8 cellular contexts compared by ENCODE assay signal in the genomic region with DNA sequence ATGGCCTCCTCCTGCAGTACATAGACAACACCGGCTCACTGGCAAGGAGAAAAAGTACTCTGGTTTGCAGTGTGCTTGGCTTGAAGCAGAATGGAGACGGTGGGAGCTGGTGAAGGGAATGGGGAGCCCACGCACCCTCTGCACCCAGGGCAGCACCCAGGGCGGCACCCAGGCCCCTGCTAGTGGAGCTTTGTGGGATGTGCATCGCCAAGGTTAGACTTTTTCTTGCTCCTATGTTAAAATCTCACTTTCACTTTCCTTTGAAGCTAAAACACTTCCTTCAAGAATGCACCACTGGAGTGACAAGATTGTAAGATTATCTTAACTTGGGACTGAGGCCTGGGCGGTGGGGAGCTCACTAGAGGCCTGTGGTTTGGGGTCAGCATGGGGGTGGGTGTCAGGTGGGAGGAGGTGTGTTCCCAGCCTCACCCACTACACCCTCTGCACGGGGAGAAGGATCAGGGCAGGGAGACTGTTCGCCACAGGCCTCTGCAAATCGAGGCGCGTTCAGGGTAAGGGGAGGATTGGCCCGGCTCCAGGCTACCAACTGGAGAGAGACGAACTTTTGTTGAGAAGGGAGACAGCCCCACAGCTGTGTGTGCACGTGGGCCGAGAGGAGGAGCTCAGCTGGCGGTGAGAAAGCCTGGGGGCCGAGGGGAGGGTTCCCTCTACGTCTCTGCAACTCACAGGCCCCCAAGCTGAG.
A peak's percentile ranks its signal among the peaks of the same experiment; 100 is the strongest.
DNase-seq lines count a peak whose midpoint lies in the region; ATAC-seq, FAIRE-seq and TF ChIP-seq lines count a peak whose summit lies in the region.

No MANE protein-coding gene starts in this region.

- DNase-seq in NCI-H2107 treated with DMSO at 0.1 percent for 48 hours (lab: John Stamatoyannopoulos, UW; ENCODE audit: unreplicated experiment) (peak; percentile 31), NCI-H2107 (lab: John Stamatoyannopoulos, UW) (no peak), urothelium cell line (ENCODE audit: low spot score) (no peak), NCI-H774 (lab: John Stamatoyannopoulos, UW) (no peak), coronary artery (ENCODE audit: low spot score) (no peak)
- DNase-seq in activated CD8-positive, alpha-beta memory T cell treated with anti-CD3 and anti-CD28 coated beads, Interleukin-2, amount 50 U/mL, for 48 hours, result peak; percentile 63

- no peak for TF ChIP-seq CTCF in coronary artery (IDR thresholded peaks at IDR 0.05)

- H3K27ac ChIP-seq in muscle layer of colon (ENCODE audit: low read depth, low read length) (peak overlapping the region; percentile 79), coronary artery (no peak overlapping the region)

- H3K4me3 ChIP-seq in muscle layer of colon (ENCODE audit: low read depth in 1 of 2, low read length in 2 of 2) (peak overlapping the region in 1 of 2 donors; percentile 45), coronary artery (no peak overlapping the region)

- no peaks in the 10 kb centered on the region for H3K9me3 ChIP-seq in muscle layer of colon (ENCODE audit: low read length)

- H3K27me3 ChIP-seq in muscle layer of colon (ENCODE audit: control insufficient read depth in 1 of 2, insufficient read depth in 2 of 2, low read length in 2 of 2), result no peaks in the 10 kb centered on the region

- no peaks in the 10 kb centered on the region for H3K36me3 ChIP-seq in muscle layer of colon (ENCODE audit: insufficient read depth, low read length)

- no peak for FAIRE-seq in urothelium cell line (lab: Jason Lieb, UNC)

- ATAC-seq in HG03565 (IDR thresholded peaks at IDR 0.05; ENCODE audit: unreplicated experiment), result peak; percentile 74

- H3K4me1 ChIP-seq in muscle layer of colon (ENCODE audit: insufficient read depth, low read length), result peaks cover 45% of the 10 kb centered on the region

- peak overlapping the region; percentile 23 for H3K9ac ChIP-seq in muscle layer of colon (ENCODE audit: low read length)

Comparison
In these comparisons a context has a peak if more than half of its experiments do, and no peak if none do; other contexts are left out.
1. DNase-seq: peak in NCI-H2107 treated with DMSO at 0.1 percent for 48 hours (single experiment) and activated CD8-positive, alpha-beta memory T cell treated with anti-CD3 and anti-CD28 coated beads, Interleukin-2, amount 50 U/mL, for 48 hours (single experiment); none in NCI-H2107 (single experiment), urothelium cell line (single experiment), NCI-H774 (single experiment) and coronary artery (single experiment).